In genomic region chr21:9035970-9036369, GRCh38 we compare ENCODE assay signal across 6 cellular contexts.
DNase-seq lines count a peak whose midpoint lies in the region; ATAC-seq and TF ChIP-seq lines count a peak whose summit lies in the region.
"Not testable (repeated sequence)": the region's sequence is repeated elsewhere in the genome, so short reads cannot be mapped to it uniquely, and the experiment has no call there.

No MANE protein-coding gene starts in this region.

- not testable (repeated sequence) for H3K27ac Mint-ChIP-seq in activated CD4-positive, alpha-beta memory T cell treated with anti-CD3 and anti-CD28 coated beads, Interleukin-2, amount 10 ng/mL, durations not matched to agents 7 days and 5 days; chondrocyte (ENCODE audit: unreplicated experiment)

- ATAC-seq in Right ventricle myocardium superior (ENCODE audit: poor library complexity); left lobe of liver: not testable (repeated sequence)

- H3K27ac ChIP-seq in suprapubic skin, result not testable (repeated sequence)

- CTCF ChIA-PET in activated CD4-positive, alpha-beta memory T cell treated with anti-CD3 and anti-CD28 coated beads, Interleukin-2, amount 10 ng/mL, durations not matched to agents 7 days and 5 days (lab: Charles Lee), result not testable (repeated sequence)

- H3K27me3 ChIP-seq in suprapubic skin, result not testable (repeated sequence)

- H3K27me3 Mint-ChIP-seq in activated CD4-positive, alpha-beta memory T cell treated with anti-CD3 and anti-CD28 coated beads, Interleukin-2, amount 10 ng/mL, durations not matched to agents 7 days and 5 days; chondrocyte (ENCODE audit: low read depth): not testable (repeated sequence)

- not testable (repeated sequence) for H3K4me3 Mint-ChIP-seq in activated CD4-positive, alpha-beta memory T cell treated with anti-CD3 and anti-CD28 coated beads, Interleukin-2, amount 10 ng/mL, durations not matched to agents 7 days and 5 days; chondrocyte (ENCODE audit: unreplicated experiment)

- H3K9me3 Mint-ChIP-seq in activated CD4-positive, alpha-beta memory T cell treated with anti-CD3 and anti-CD28 coated beads, Interleukin-2, amount 10 ng/mL, durations not matched to agents 7 days and 5 days; chondrocyte (ENCODE audit: low read depth): not testable (repeated sequence)

- not testable (repeated sequence) for TF ChIP-seq POLR2A in suprapubic skin (IDR thresholded peaks at IDR 0.05)

- not testable (repeated sequence) for H3K36me3 Mint-ChIP-seq in activated CD4-positive, alpha-beta memory T cell treated with anti-CD3 and anti-CD28 coated beads, Interleukin-2, amount 10 ng/mL, durations not matched to agents 7 days and 5 days (ENCODE audit: low read depth); chondrocyte (ENCODE audit: low read depth)

- no CpG with 5 or more reads among the region's 2 CpGs for WGBS in suprapubic skin

- intact Hi-C loops in Right ventricle myocardium superior (cut with DNase I); posterior vena cava (cut with DNase I): not testable (repeated sequence)

- TF ChIP-seq EP300 in suprapubic skin (IDR thresholded peaks at IDR 0.05), result not testable (repeated sequence)

- POLR2A ChIA-PET in activated CD4-positive, alpha-beta memory T cell treated with anti-CD3 and anti-CD28 coated beads, Interleukin-2, amount 10 ng/mL, durations not matched to agents 7 days and 5 days (lab: Charles Lee), result not testable (repeated sequence)

- H3K4me1 Mint-ChIP-seq in activated CD4-positive, alpha-beta memory T cell treated with anti-CD3 and anti-CD28 coated beads, Interleukin-2, amount 10 ng/mL, durations not matched to agents 7 days and 5 days; chondrocyte (ENCODE audit: low read depth): not testable (repeated sequence)

- not testable (repeated sequence) for H3K4me1 ChIP-seq in suprapubic skin

- not testable (repeated sequence) for H3K4me3 ChIP-seq in suprapubic skin

- not testable (repeated sequence) for H3K9me3 ChIP-seq in suprapubic skin

- not testable (repeated sequence) for H3K36me3 ChIP-seq in suprapubic skin

- TF ChIP-seq CTCF in chondrocyte (IDR thresholded peaks at IDR 0.05); suprapubic skin (IDR thresholded peaks at IDR 0.05): not testable (repeated sequence)

- peak; percentile 15 for DNase-seq in activated CD4-positive, alpha-beta memory T cell treated with anti-CD3 and anti-CD28 coated beads, Interleukin-2, amount 10 ng/mL, durations not matched to agents 7 days and 5 days
- DNase-seq in chondrocyte (ENCODE audit: low spot score), result peak; percentile 75
- DNase-seq in Right ventricle myocardium superior, result peak; percentile 12
- peak; percentile 42 for DNase-seq in left lobe of liver (ENCODE audit: low spot score)
- DNase-seq in posterior vena cava (ENCODE audit: low spot score), result peak; percentile 66
- DNase-seq in suprapubic skin (ENCODE audit: low spot score in 2 of 2), result peak; percentile 55 to 75

Comparison
In these comparisons a context has a peak if more than half of its experiments do, and no peak if none do; other contexts are left out.
1. DNase-seq: peak in every context shown above with its lines; median percentile 75 in chondrocyte; 66 in posterior vena cava; 65 in suprapubic skin; 42 in left lobe of liver; 15 in activated CD4-positive, alpha-beta memory T cell treated with anti-CD3 and anti-CD28 coated beads, Interleukin-2, amount 10 ng/mL, durations not matched to agents 7 days and 5 days; 12 in Right ventricle myocardium superior.